7 cellular contexts compared by ENCODE assay signal in genomic region chr15:20579662-20580061, GRCh38. TPM values are rescaled to one million over a fixed set of nuclear protein-coding genes. Genes with fewer than 3 reads are reported as not detected.
"Had no signal": no experiment of that assay in that cellular context is flagged by ENCODE, and none has a peak within 500 bp of the region (broad histone marks: within the 10 kb centered on the region; RNA-seq: fewer than 3 reads in every experiment).

No MANE protein-coding gene starts in this region.

RNA-seq across cellular contexts. Expression of gene GOLGA6L6, which starts 38.1 kb away (rescaled TPM):
- total RNA-seq: GM23338, H1, H9, HFFc6, HT1080, IMR-90, K562 had no signal
- polyA plus RNA-seq: GM23338, H1, IMR-90, K562 had no signal
